13 cellular contexts compared by ENCODE assay signal in the genomic region with DNA sequence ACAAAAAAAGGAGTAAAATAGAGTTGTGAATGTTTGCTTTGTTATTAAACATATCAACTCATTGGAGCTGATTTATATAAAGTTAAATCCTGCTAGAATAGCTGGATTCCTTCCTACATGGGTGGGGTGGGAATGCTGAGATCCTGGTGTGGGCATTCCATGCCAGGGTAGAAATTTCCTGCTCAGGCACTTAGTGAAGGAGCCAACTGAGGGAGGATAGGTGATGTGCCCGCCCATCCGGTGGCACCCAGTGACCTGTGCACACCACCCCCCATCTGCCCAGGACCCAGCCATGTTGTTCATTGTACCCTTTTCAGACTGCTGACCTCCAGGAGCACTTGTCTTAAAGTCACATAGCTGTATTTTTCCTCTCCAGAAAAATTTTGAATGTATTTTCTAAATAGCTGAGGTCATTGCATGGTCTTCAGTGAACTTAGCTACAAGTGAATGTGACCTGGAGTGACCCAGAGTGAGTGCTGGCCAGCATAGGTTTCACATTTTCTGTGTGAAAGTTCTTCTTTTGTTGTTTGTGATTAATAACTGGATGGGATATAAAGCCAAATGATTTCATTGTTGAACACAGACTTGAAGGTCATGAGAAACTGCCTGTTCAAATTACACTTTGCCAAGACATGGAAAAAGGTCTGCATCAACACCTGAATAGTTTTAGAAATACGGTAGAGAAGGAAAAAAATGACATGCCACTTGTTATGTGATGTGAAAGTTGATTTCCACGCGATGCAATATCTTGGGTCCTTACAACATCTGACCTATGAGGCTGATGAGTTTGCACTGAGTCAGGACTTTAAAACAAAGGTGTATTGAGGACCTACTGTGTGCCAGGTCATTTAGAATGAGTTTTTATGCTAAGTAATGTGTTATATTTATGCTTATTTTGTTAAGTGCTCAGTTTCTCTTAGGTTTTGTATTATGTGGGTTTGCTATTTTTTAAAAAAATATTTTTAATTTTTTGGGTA.
DNase-seq lines count a peak whose midpoint lies in the region; ATAC-seq lines count a peak whose summit lies in the region.
"Had no signal": no experiment of that assay in that cellular context is flagged by ENCODE, and none has a peak within 500 bp of the region (broad histone marks: within the 10 kb centered on the region; RNA-seq: fewer than 3 reads in every experiment).

No MANE protein-coding gene starts in this region.

- H3K27ac Mint-ChIP-seq in activated naive CD8-positive, alpha-beta T cell treated with anti-CD3 and anti-CD28 coated beads, Interleukin-2, amount 50 U/mL, for 24 hours: peak overlapping the region; percentile 79
- peak overlapping the region; percentile 90 for H3K27ac Mint-ChIP-seq in stimulated activated effector memory CD8-positive, alpha-beta T cell treated with anti-CD3 and anti-CD28 coated beads, Interleukin-12 subunit alpha, Interleukin-12 subunit beta, amount 100 ng/mL, for 72 hours
- no peak overlapping the region for H3K27ac Mint-ChIP-seq in activated T-helper 1 cell treated with anti-CD3 and anti-CD28 coated beads, Interleukin-12 subunit alpha, Interleukin-12 subunit beta, Interleukin-2, Interleukin-4 antibody, amounts not matched to agents 30 ng/mL and 10 ng/mL and 1 ng/mL, durations not matched to agents 14 hours and 24 hours and 36 hours
- H3K27ac Mint-ChIP-seq: neural progenitor cell had no signal

- H3K36me3 ChIP-seq in H7 (replicated peaks; ENCODE audit: control insufficient read depth, insufficient read depth, low read length): no peaks in the 10 kb centered on the region
- H3K36me3 ChIP-seq: neural progenitor cell had no signal

- H3K4me3 Mint-ChIP-seq in activated naive CD8-positive, alpha-beta T cell treated with anti-CD3 and anti-CD28 coated beads, Interleukin-2, amount 50 U/mL, for 24 hours: no peak overlapping the region
- no peak overlapping the region for H3K4me3 Mint-ChIP-seq in stimulated activated effector memory CD8-positive, alpha-beta T cell treated with anti-CD3 and anti-CD28 coated beads, Interleukin-12 subunit alpha, Interleukin-12 subunit beta, amount 100 ng/mL, for 72 hours
- H3K4me3 Mint-ChIP-seq in activated T-helper 1 cell treated with anti-CD3 and anti-CD28 coated beads, Interleukin-12 subunit alpha, Interleukin-12 subunit beta, Interleukin-2, Interleukin-4 antibody, amounts not matched to agents 30 ng/mL and 10 ng/mL and 1 ng/mL, durations not matched to agents 14 hours and 24 hours and 36 hours: no peak overlapping the region
- H3K4me3 Mint-ChIP-seq: neural progenitor cell had no signal

- H3K27me3 Mint-ChIP-seq in activated naive CD8-positive, alpha-beta T cell treated with anti-CD3 and anti-CD28 coated beads, Interleukin-2, amount 50 U/mL, for 24 hours: no peaks in the 10 kb centered on the region
- H3K27me3 Mint-ChIP-seq in activated T-helper 1 cell treated with anti-CD3 and anti-CD28 coated beads, Interleukin-12 subunit alpha, Interleukin-12 subunit beta, Interleukin-2, Interleukin-4 antibody, amounts not matched to agents 30 ng/mL and 10 ng/mL and 1 ng/mL, durations not matched to agents 14 hours and 24 hours and 36 hours (ENCODE audit: insufficient read depth): no peaks in the 10 kb centered on the region

- H3K36me3 Mint-ChIP-seq in activated naive CD8-positive, alpha-beta T cell treated with anti-CD3 and anti-CD28 coated beads, Interleukin-2, amount 50 U/mL, for 24 hours (ENCODE audit: low read depth): peaks cover 6% of the 10 kb centered on the region
- H3K36me3 Mint-ChIP-seq in stimulated activated effector memory CD8-positive, alpha-beta T cell treated with anti-CD3 and anti-CD28 coated beads, Interleukin-12 subunit alpha, Interleukin-12 subunit beta, amount 100 ng/mL, for 72 hours: no peaks in the 10 kb centered on the region
- H3K36me3 Mint-ChIP-seq in activated T-helper 1 cell treated with anti-CD3 and anti-CD28 coated beads, Interleukin-12 subunit alpha, Interleukin-12 subunit beta, Interleukin-2, Interleukin-4 antibody, amounts not matched to agents 30 ng/mL and 10 ng/mL and 1 ng/mL, durations not matched to agents 14 hours and 24 hours and 36 hours (ENCODE audit: low read depth): peaks cover 36% of the 10 kb centered on the region

- no peaks in the 10 kb centered on the region for H3K27me3 ChIP-seq in H7 (ENCODE audit: control insufficient read depth, insufficient read depth, low read length)
- H3K27me3 ChIP-seq: neural progenitor cell had no signal

- intact Hi-C loops in left cardiac atrium (cut with DNase I): no loop called here
- intact Hi-C loops in activated T-helper 1 cell treated with anti-CD3 and anti-CD28 coated beads, Interleukin-12 subunit alpha, Interleukin-12 subunit beta, Interleukin-2, Interleukin-4 antibody, amounts not matched to agents 30 ng/mL and 10 ng/mL and 1 ng/mL, durations not matched to agents 14 hours and 24 hours and 36 hours (cut with micrococcal nuclease): loop anchor here (1.0 kb wide), 1 partner anchor 8 kb away; no protein-coding TSS in a partner anchor

- ATAC-seq in activated naive CD8-positive, alpha-beta T cell treated with anti-CD3 and anti-CD28 coated beads, Interleukin-2, amount 50 U/mL, for 24 hours: peak; percentile 42
- peak; percentile 63 to 74 for ATAC-seq in left cardiac atrium
- peak; percentile 52 for ATAC-seq in stimulated activated effector memory CD8-positive, alpha-beta T cell treated with anti-CD3 and anti-CD28 coated beads, Interleukin-12 subunit alpha, Interleukin-12 subunit beta, amount 100 ng/mL, for 72 hours

- no peak overlapping the region for H3K4me3 ChIP-seq in H7 (ENCODE audit: insufficient read depth, low read depth, low read length)
- H3K4me3 ChIP-seq: neural progenitor cell had no signal

- H3K4me1 Mint-ChIP-seq in activated naive CD8-positive, alpha-beta T cell treated with anti-CD3 and anti-CD28 coated beads, Interleukin-2, amount 50 U/mL, for 24 hours: peaks cover 70% of the 10 kb centered on the region
- H3K4me1 Mint-ChIP-seq in stimulated activated effector memory CD8-positive, alpha-beta T cell treated with anti-CD3 and anti-CD28 coated beads, Interleukin-12 subunit alpha, Interleukin-12 subunit beta, amount 100 ng/mL, for 72 hours: peaks cover 74% of the 10 kb centered on the region
- H3K4me1 Mint-ChIP-seq in activated T-helper 1 cell treated with anti-CD3 and anti-CD28 coated beads, Interleukin-12 subunit alpha, Interleukin-12 subunit beta, Interleukin-2, Interleukin-4 antibody, amounts not matched to agents 30 ng/mL and 10 ng/mL and 1 ng/mL, durations not matched to agents 14 hours and 24 hours and 36 hours (ENCODE audit: low read depth): peaks cover 59% of the 10 kb centered on the region

- DNase-seq in HCEC 1CT (peak; percentile 8), left cardiac atrium (no peak), NCI-H2081 (lab: John Stamatoyannopoulos, UW) (no peak), EL (no peak), H7 (no peak)
- no peak for DNase-seq in activated naive CD8-positive, alpha-beta T cell treated with anti-CD3 and anti-CD28 coated beads, Interleukin-2, amount 50 U/mL, for 24 hours
- DNase-seq in stimulated activated effector memory CD8-positive, alpha-beta T cell treated with anti-CD3 and anti-CD28 coated beads, Interleukin-12 subunit alpha, Interleukin-12 subunit beta, amount 100 ng/mL, for 72 hours (ENCODE audit: low spot score in 2 of 2): no peak
- DNase-seq in activated T-helper 1 cell treated with anti-CD3 and anti-CD28 coated beads, Interleukin-12 subunit alpha, Interleukin-12 subunit beta, Interleukin-2, Interleukin-4 antibody, amounts not matched to agents 30 ng/mL and 10 ng/mL and 1 ng/mL, durations not matched to agents 14 hours and 24 hours and 36 hours (ENCODE audit: low spot score): no peak
- DNase-seq: activated CD8-positive, alpha-beta memory T cell treated with anti-CD3 and anti-CD28 coated beads for 24 hours; cerebellar nuclear complex; DMS79; NCI-H2029 treated with DMSO at 0.1 percent for 48 hours had no signal

- H3K9me3 Mint-ChIP-seq in activated naive CD8-positive, alpha-beta T cell treated with anti-CD3 and anti-CD28 coated beads, Interleukin-2, amount 50 U/mL, for 24 hours: no peaks in the 10 kb centered on the region
- H3K9me3 Mint-ChIP-seq in stimulated activated effector memory CD8-positive, alpha-beta T cell treated with anti-CD3 and anti-CD28 coated beads, Interleukin-12 subunit alpha, Interleukin-12 subunit beta, amount 100 ng/mL, for 72 hours: no peaks in the 10 kb centered on the region
- H3K9me3 Mint-ChIP-seq in activated T-helper 1 cell treated with anti-CD3 and anti-CD28 coated beads, Interleukin-12 subunit alpha, Interleukin-12 subunit beta, Interleukin-2, Interleukin-4 antibody, amounts not matched to agents 30 ng/mL and 10 ng/mL and 1 ng/mL, durations not matched to agents 14 hours and 24 hours and 36 hours: no peaks in the 10 kb centered on the region
- H3K9me3 Mint-ChIP-seq: neural progenitor cell had no signal
